In genomic region chr10:22927661-22928403, GRCh38 we compare ENCODE assay signal across 9 cellular contexts. TPM values are rescaled to one million over a fixed set of nuclear protein-coding genes. Genes with fewer than 3 reads are reported as not detected.
DNase-seq lines count a peak whose midpoint lies in the region; ATAC-seq, FAIRE-seq and TF ChIP-seq lines count a peak whose summit lies in the region.
"Had no signal": no experiment of that assay in that cellular context is flagged by ENCODE, and none has a peak within 500 bp of the region (broad histone marks: within the 10 kb centered on the region; RNA-seq: fewer than 3 reads in every experiment).

Gene ARMC3 (plus strand): TSS chr10:22928053. CDS start chr10:22931997, 3,944 bp downstream.

- 6% methylated on average over 41 of the region's 41 CpGs for WGBS in pancreas, 2 donors

- H3K9me3 ChIP-seq in pancreas (no peaks in the 10 kb centered on the region), thoracic aorta (no peaks in the 10 kb centered on the region)

- no peaks in the 10 kb centered on the region for H3K36me3 ChIP-seq in pancreas
- no peaks in the 10 kb centered on the region for H3K36me3 ChIP-seq in thoracic aorta

- no peak for TF ChIP-seq CTCF in pancreas (IDR thresholded peaks at IDR 0.05)
- TF ChIP-seq CTCF in thoracic aorta (IDR thresholded peaks at IDR 0.05): no peak

- H3K4me1 ChIP-seq in pancreas: peaks cover 0 to 5% (median 0%) of the 10 kb centered on the region in 3 donors
- H3K4me1 ChIP-seq in thoracic aorta (ENCODE audit: control insufficient read depth in 1 of 2, low read depth in 2 of 2): peaks cover 12 to 28% of the 10 kb centered on the region in 2 donors

- H3K27me3 ChIP-seq in pancreas: no peaks in the 10 kb centered on the region
- H3K27me3 ChIP-seq in thoracic aorta (replicated peaks; ENCODE audit: insufficient read depth): no peaks in the 10 kb centered on the region

- ATAC-seq in HG02938 (IDR thresholded peaks at IDR 0.05; ENCODE audit: unreplicated experiment) (peak; percentile 88), pancreas (peak; percentile 96 to 99 (median 99)), thoracic aorta (ENCODE audit: insufficient number of reproducible peaks, low FRiP score, low read depth) (peak; percentile 39)

- no peak within 1 kb of the TSS for H3K27ac ChIP-seq in pancreas
- H3K27ac ChIP-seq in thoracic aorta: no peak within 1 kb of the TSS

- peak; percentile 35 for DNase-seq in GM18507 (ENCODE audit: extremely low spot score, insufficient read length, low read depth)
- peak; percentile 21 for DNase-seq in NOMO-1 treated with DMSO at 0.1 percent for 48 hours (lab: John Stamatoyannopoulos, UW; ENCODE audit: unreplicated experiment)
- DNase-seq in activated naive CD4-positive, alpha-beta T cell treated with Interleukin-2 at 50 U/mL for 16 hours: peak; percentile 65
- DNase-seq in cardiac septum (ENCODE audit: low spot score): peak; percentile 77
- peak; percentile 68 to 90 (median 77) for DNase-seq in pancreas
- DNase-seq in thoracic aorta (ENCODE audit: low spot score): no peak
- DNase-seq in T1000 (lab: John Stamatoyannopoulos, UW): no peak

- intact Hi-C loops in cardiac septum (cut with DNase I): no loop called here
- intact Hi-C loops in pancreas (cut with DNase I): no loop called here

- FAIRE-seq in GM18507 (lab: Jason Lieb, UNC): peak; percentile 79
- no peak for FAIRE-seq in pancreas (lab: Jason Lieb, UNC)
- FAIRE-seq: islet of Langerhans had no signal

- H3K4me3 ChIP-seq in pancreas (peak within 1 kb of the TSS in 3 of 4 donors; percentile 18 to 51 (median 38)), thoracic aorta (peak within 1 kb of the TSS; percentile 71)

RNA-seq across cellular contexts. Expression of gene ARMC3, which starts in this region (rescaled TPM):
- total RNA-seq in cardiac septum (0.38 TPM), pancreas (under 1 TPM in 1 of 6 donors, not detected in 5; 0.25 TPM), thoracic aorta (not detected)
- under 1 TPM in 1 of 2 donors, not detected in 1; 0.05 TPM for polyA plus RNA-seq in pancreas

Comparison
In these comparisons a context has a peak if more than half of its experiments do, and no peak if none do; other contexts are left out.
1. Peak in DNase-seq in cardiac septum; RNA of the gene not detected or under 1 TPM.
2. Peak in DNase-seq, ATAC-seq and H3K4me3 ChIP-seq in pancreas; RNA of the gene not detected or under 1 TPM.
3. Peak in ATAC-seq and H3K4me3 ChIP-seq in thoracic aorta; RNA of the gene not detected or under 1 TPM.
4. DNase-seq: peak in GM18507 (single experiment), NOMO-1 treated with DMSO at 0.1 percent for 48 hours (single experiment) and activated naive CD4-positive, alpha-beta T cell treated with Interleukin-2 at 50 U/mL for 16 hours (single experiment); none in thoracic aorta (single experiment) and T1000 (single experiment).
5. ATAC-seq: peak in every context shown above with its lines; median percentile 99 in pancreas; 88 in HG02938; 39 in thoracic aorta.